In the genomic region with DNA sequence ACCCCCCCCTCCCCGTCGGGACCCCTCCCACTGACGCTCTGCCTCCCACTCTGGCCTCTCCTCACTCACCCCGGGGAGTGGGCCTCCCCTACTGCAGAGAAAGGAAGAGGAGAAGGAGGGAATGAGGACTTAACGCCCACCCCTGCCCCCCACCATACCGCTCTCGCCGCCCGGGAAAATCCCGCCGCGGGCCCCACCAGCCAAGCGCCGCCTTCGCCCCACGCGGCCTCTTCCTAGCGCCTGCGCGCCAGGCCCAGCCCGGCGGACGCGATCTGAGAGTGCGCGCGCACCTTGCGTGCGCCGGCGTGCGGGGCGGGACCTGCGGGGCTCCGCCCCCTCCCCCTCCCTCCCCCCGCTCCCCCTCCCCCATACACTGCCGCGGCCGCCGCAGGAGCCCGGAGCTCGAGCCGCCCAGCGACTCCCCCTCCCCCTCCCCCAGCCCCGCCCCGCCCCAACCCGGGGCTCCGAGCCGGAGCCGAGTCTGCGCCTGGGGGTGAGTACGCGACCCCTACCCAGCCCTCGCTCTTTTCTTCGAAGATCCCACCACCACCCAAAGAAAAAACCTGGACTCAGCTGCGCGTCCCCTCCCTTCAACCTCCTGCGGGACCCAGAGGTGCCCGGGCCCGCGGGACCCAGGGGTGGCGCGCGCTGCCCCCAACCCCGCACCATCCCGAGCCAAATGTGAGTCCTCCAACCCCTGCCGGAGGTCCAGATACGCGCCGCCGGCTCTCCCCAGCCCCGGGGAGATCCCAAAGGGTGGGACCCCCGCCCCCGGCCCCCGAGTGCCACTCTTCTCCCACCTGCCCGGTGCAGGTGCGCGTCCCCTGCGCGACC, we compare ENCODE assay signal across 8 cellular contexts. TPM values are rescaled to one million over a fixed set of nuclear protein-coding genes. Genes with fewer than 3 reads are reported as not detected.
A peak's percentile ranks its signal among the peaks of the same experiment; 100 is the strongest.
DNase-seq lines count a peak whose midpoint lies in the region; ATAC-seq and TF ChIP-seq lines count a peak whose summit lies in the region.

A gene (minus strand): TSS at position 267 of the 834 bp plus-strand sequence. CDS start 10,841 bp downstream, outside the sequence.
A gene (plus strand): TSS at position 369 of the 834 bp plus-strand sequence. CDS start 7,031 bp downstream, outside the sequence.

- no peaks in the 10 kb centered on the region for H3K9me2 ChIP-seq in Loucy (replicated peaks; ENCODE audit: low read depth, low read length)

- WGBS in suprapubic skin: no CpG with 5 or more reads among the region's 80 CpGs

- H3K79me2 ChIP-seq in DND-41 (ENCODE audit: insufficient read depth, low read length): peaks cover 53% of the 10 kb centered on the region
- peaks cover 45% of the 10 kb centered on the region for H3K79me2 ChIP-seq in Loucy (ENCODE audit: insufficient read depth, low read length)

- peak within 1 kb of the TSS; percentile 67 to 81; a peak in 3 of 4 replicates for H3K4me3 ChIP-seq in DND-41 (ENCODE audit: low read depth in 1 of 2, low read length in 2 of 2)
- H3K4me3 ChIP-seq in Loucy (ENCODE audit: low read length, poor library complexity, severe bottlenecking): peak within 1 kb of the TSS; percentile 85
- H3K4me3 ChIP-seq in suprapubic skin: peak within 1 kb of the TSS; percentile 75

- TF ChIP-seq CTCF in DND-41 (IDR thresholded peaks at IDR 0.05; ENCODE audit: borderline replicate concordance, extremely low read depth, low read length, poor library complexity, severe bottlenecking): no peak
- TF ChIP-seq CTCF in Loucy (conservative IDR thresholded peaks at IDR 0.05; ENCODE audit: low read length): no peak
- TF ChIP-seq CTCF in omental fat pad (IDR thresholded peaks at IDR 0.05): no peak
- TF ChIP-seq CTCF in suprapubic skin (IDR thresholded peaks at IDR 0.05): no peak

- H3K27me3 ChIP-seq in DND-41 (ENCODE audit: insufficient read depth, low read length, poor library complexity) (no peaks in the 10 kb centered on the region), Loucy (ENCODE audit: insufficient read depth, low read length, poor library complexity, severe bottlenecking) (no peaks in the 10 kb centered on the region), suprapubic skin (no peaks in the 10 kb centered on the region)

- peaks cover 54% of the 10 kb centered on the region for H3K4me1 ChIP-seq in DND-41 (ENCODE audit: insufficient read depth, low read length)
- H3K4me1 ChIP-seq in Loucy (ENCODE audit: insufficient read depth, low read length, poor library complexity, severe bottlenecking): peaks cover 49% of the 10 kb centered on the region
- peaks cover 61% of the 10 kb centered on the region for H3K4me1 ChIP-seq in suprapubic skin

- DNase-seq in DND-41 (peak; percentile 88), globus pallidus (ENCODE audit: low spot score) (peak; percentile 83), omental fat pad (ENCODE audit: low spot score) (peak; percentile 53), suprapubic skin (ENCODE audit: low spot score in 2 of 2) (peak in 1 of 2 donors; percentile 90)
- DNase-seq in activated naive CD4-positive, alpha-beta T cell treated with anti-CD3 and anti-CD28 coated beads, Interleukin-2, amount 50 U/mL, for 16 hours: peak; percentile 91

- no peaks in the 10 kb centered on the region for H3F3A ChIP-seq in Loucy (ENCODE audit: low read depth)

- TF ChIP-seq EP300 in suprapubic skin (IDR thresholded peaks at IDR 0.05): no peak

- H2AFZ ChIP-seq in DND-41 (ENCODE audit: low read depth, low read length) (peak within 1 kb of the TSS; percentile 79), Loucy (ENCODE audit: low read length) (peak within 1 kb of the TSS; percentile 95)

- peak; percentile 86 for ATAC-seq in DND-41 (ENCODE audit: insufficient read depth, low read depth)
- peak; percentile 61 for ATAC-seq in GM21737 (IDR thresholded peaks at IDR 0.05; ENCODE audit: unreplicated experiment)
- peak; percentile 88 for ATAC-seq in SK-N-SH treated with all-trans-retinoic acid at 6 μM for 48 hours
- peak; percentile 84 for ATAC-seq in omental fat pad (ENCODE audit: low FRiP score)

- H3K36me3 ChIP-seq in DND-41 (ENCODE audit: insufficient read depth, low read length): 0 out of 2 replicates have a peak, but pooled peaks cover 4% of the 10 kb centered on the region
- H3K36me3 ChIP-seq in Loucy (ENCODE audit: insufficient read depth, low read length): no peaks in the 10 kb centered on the region
- no peaks in the 10 kb centered on the region for H3K36me3 ChIP-seq in suprapubic skin

- H4K20me1 ChIP-seq in DND-41 (ENCODE audit: insufficient read depth, low read length): peaks cover 46% of the 10 kb centered on the region; the same call in 1 of the 2 replicates
- H4K20me1 ChIP-seq in Loucy (ENCODE audit: insufficient read depth, low read length, poor library complexity, severe bottlenecking): peaks cover 45% of the 10 kb centered on the region

- H3K9me3 ChIP-seq in DND-41 (ENCODE audit: insufficient read depth, low read length, severe bottlenecking) (no peaks in the 10 kb centered on the region), Loucy (ENCODE audit: insufficient read depth, low read depth, low read length) (no peaks in the 10 kb centered on the region), suprapubic skin (no peaks in the 10 kb centered on the region)

- H3K9ac ChIP-seq in DND-41 (ENCODE audit: low read depth, low read length): peak within 1 kb of the TSS; percentile 75
- H3K9ac ChIP-seq in Loucy (ENCODE audit: low read depth, low read length, poor library complexity, severe bottlenecking): peak within 1 kb of the TSS; percentile 80

- H3K27ac ChIP-seq in DND-41 (ENCODE audit: low read length) (peak within 1 kb of the TSS; percentile 83), suprapubic skin (peak within 1 kb of the TSS; percentile 93)

- H3K4me2 ChIP-seq in DND-41 (ENCODE audit: insufficient read depth, low read length): peak within 1 kb of the TSS; percentile 82
- peak within 1 kb of the TSS; percentile 92 for H3K4me2 ChIP-seq in Loucy (ENCODE audit: low read depth, low read length, poor library complexity, severe bottlenecking)

- peak in 1 of 2 donors; percentile 47 for TF ChIP-seq POLR2A in suprapubic skin (IDR thresholded peaks at IDR 0.05)

TF ChIP-seq in SK-N-SH treated with all-trans-retinoic acid at 6 μM for 48 hours, 23 proteins besides CTCF, POLR2A, EP300 and RAD21 (continues in another document):
- TF ChIP-seq ZNF565 (CRISPR knock-in tag; conservative IDR thresholded peaks at IDR 0.05; ENCODE audit: low read depth): no peak
- TF ChIP-seq, protein P1, sequence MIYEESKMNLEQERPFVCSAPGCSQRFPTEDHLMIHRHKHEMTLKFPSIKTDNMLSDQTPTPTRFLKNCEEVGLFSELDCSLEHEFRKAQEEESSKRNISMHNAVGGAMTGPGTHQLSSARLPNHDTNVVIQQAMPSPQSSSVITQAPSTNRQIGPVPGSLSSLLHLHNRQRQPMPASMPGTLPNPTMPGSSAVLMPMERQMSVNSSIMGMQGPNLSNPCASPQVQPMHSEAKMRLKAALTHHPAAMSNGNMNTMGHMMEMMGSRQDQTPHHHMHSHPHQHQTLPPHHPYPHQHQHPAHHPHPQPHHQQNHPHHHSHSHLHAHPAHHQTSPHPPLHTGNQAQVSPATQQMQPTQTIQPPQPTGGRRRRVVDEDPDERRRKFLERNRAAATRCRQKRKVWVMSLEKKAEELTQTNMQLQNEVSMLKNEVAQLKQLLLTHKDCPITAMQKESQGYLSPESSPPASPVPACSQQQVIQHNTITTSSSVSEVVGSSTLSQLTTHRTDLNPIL (CRISPR knock-in tag; IDR thresholded peaks at IDR 0.05; ENCODE audit: low read depth): no peak
- no peak for TF ChIP-seq ZNF8 (CRISPR knock-in tag; IDR thresholded peaks at IDR 0.05)
- TF ChIP-seq, protein P2, sequence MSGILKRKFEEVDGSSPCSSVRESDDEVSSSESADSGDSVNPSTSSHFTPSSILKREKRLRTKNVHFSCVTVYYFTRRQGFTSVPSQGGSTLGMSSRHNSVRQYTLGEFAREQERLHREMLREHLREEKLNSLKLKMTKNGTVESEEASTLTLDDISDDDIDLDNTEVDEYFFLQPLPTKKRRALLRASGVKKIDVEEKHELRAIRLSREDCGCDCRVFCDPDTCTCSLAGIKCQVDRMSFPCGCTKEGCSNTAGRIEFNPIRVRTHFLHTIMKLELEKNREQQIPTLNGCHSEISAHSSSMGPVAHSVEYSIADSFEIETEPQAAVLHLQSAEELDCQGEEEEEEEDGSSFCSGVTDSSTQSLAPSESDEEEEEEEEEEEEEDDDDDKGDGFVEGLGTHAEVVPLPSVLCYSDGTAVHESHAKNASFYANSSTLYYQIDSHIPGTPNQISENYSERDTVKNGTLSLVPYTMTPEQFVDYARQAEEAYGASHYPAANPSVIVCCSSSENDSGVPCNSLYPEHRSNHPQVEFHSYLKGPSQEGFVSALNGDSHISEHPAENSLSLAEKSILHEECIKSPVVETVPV (CRISPR knock-in tag; IDR thresholded peaks at IDR 0.05): no peak
- no peak for TF ChIP-seq ZFP3 (CRISPR knock-in tag; IDR thresholded peaks at IDR 0.05)
- TF ChIP-seq, protein P3, sequence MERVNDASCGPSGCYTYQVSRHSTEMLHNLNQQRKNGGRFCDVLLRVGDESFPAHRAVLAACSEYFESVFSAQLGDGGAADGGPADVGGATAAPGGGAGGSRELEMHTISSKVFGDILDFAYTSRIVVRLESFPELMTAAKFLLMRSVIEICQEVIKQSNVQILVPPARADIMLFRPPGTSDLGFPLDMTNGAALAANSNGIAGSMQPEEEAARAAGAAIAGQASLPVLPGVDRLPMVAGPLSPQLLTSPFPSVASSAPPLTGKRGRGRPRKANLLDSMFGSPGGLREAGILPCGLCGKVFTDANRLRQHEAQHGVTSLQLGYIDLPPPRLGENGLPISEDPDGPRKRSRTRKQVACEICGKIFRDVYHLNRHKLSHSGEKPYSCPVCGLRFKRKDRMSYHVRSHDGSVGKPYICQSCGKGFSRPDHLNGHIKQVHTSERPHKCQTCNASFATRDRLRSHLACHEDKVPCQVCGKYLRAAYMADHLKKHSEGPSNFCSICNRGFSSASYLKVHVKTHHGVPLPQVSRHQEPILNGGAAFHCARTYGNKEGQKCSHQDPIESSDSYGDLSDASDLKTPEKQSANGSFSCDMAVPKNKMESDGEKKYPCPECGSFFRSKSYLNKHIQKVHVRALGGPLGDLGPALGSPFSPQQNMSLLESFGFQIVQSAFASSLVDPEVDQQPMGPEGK (CRISPR knock-in tag; IDR thresholded peaks at IDR 0.05; ENCODE audit: borderline replicate concordance): no peak
- no peak for TF ChIP-seq ISL1 (CRISPR knock-in tag; IDR thresholded peaks at IDR 0.05)
- no peak for TF ChIP-seq BACH2 (CRISPR knock-in tag; IDR thresholded peaks at IDR 0.05; ENCODE audit: borderline replicate concordance)
- TF ChIP-seq ESRRG (CRISPR knock-in tag; IDR thresholded peaks at IDR 0.05): no peak

RNA-seq across cellular contexts. Expression of the first gene that starts in this region (rescaled TPM):
- total RNA-seq in omental fat pad: 10 to 100 TPM; 29.2 to 36.3 (median 35.5) TPM
- total RNA-seq in suprapubic skin: 10 to 100 TPM; 25.1 to 49.8 (median 44.0) TPM

RNA-seq across cellular contexts. Expression of the second gene that starts in this region (rescaled TPM):
- total RNA-seq in omental fat pad (10 to 100 TPM; 17.0 to 23.4 (median 20.6) TPM), suprapubic skin (10 to 100 TPM; 71.5 to 89.0 (median 84.5) TPM)
